1 cellular context compared by ENCODE assay signal in the genomic region with DNA sequence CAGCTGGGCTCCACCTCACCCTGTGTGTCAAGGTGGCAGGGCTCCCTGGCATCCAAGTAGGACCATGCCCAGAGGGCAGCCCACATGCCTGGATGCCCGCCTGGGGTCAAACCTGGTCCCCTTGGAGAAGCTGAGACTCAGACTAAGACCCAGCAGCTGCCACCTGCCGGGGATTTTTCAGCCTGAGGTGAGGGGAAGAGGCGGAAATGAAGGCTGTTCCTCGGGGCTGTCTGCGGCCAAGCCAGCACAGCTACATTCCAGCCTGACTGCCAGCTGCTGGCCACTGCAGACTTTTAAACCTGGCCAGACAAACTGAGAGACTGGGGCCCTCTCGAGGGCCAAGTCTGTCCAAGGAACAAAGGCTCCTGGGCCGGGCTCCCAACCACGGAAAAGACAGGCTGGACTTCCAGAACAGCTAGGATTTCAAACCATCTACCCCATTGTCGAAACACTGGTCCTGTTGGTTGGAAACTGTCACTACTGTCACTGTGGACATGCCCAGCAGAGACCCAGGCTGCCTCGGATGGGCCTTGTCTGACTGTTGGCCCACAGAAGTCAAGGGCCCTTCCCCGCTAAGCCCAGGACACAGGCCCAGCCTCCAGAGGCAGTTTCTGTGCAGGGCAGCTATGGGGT.
A peak's percentile ranks its signal among the peaks of the same experiment; 100 is the strongest.
TF ChIP-seq lines count a peak whose summit lies in the region.

No MANE protein-coding gene starts in this region.

TF ChIP-seq in HepG2, 621 proteins besides CTCF, POLR2A, EP300 and RAD21:
- TF ChIP-seq BRD4 (CRISPR knock-in tag; IDR thresholded peaks at IDR 0.05) (0 out of 2 replicates have a peak, but pooled peaks have one; percentile 57), ZFX (CRISPR knock-in tag; IDR thresholded peaks at IDR 0.05; ENCODE audit: low read depth) (peak; percentile 15; the same call in 1 of the 2 replicates), HDAC1 (CRISPR knock-in tag; IDR thresholded peaks at IDR 0.05) (0 out of 2 replicates have a peak, but pooled peaks have one; percentile 31), XRCC5 (optimal IDR thresholded peaks at IDR 0.05; ENCODE audit: low read length) (peak; percentile 26), ZNF343 (CRISPR knock-in tag; IDR thresholded peaks at IDR 0.05) (no peak), MAZ (IDR thresholded peaks at IDR 0.05; ENCODE audit: borderline replicate concordance, low read depth, low read length) (no peak), MAZ (CRISPR knock-in tag; IDR thresholded peaks at IDR 0.05; ENCODE audit: low read depth) (0 out of 2 replicates have a peak, but pooled peaks have one; percentile 28), ZNF556 (CRISPR knock-in tag; IDR thresholded peaks at IDR 0.05; ENCODE audit: borderline replicate concordance) (0 out of 2 replicates have a peak, but pooled peaks have one; percentile 8), STAG1 (CRISPR knock-in tag; IDR thresholded peaks at IDR 0.05) (0 out of 2 replicates have a peak, but pooled peaks have one; percentile 2), ZFP62 (CRISPR knock-in tag; IDR thresholded peaks at IDR 0.05) (no peak), ZFY (CRISPR knock-in tag; IDR thresholded peaks at IDR 0.05) (0 out of 2 replicates have a peak, but pooled peaks have one; percentile 22), ELF3 (CRISPR knock-in tag; IDR thresholded peaks at IDR 0.05) (peak; percentile 73), HNRNPL (IDR thresholded peaks at IDR 0.05; ENCODE audit: low read depth, low read length) (peak; percentile 93), ZNF24 (IDR thresholded peaks at IDR 0.05) (no peak), GABPB1 (CRISPR knock-in tag; IDR thresholded peaks at IDR 0.05) (peak; percentile 41; the same call in 1 of the 2 replicates), ZNF841 (CRISPR knock-in tag; IDR thresholded peaks at IDR 0.05; ENCODE audit: borderline replicate concordance) (no peak), ETV5 (CRISPR knock-in tag; IDR thresholded peaks at IDR 0.05; ENCODE audit: borderline replicate concordance) (peak; percentile 6; the same call in 1 of the 2 replicates), ELF4 (CRISPR knock-in tag; IDR thresholded peaks at IDR 0.05; ENCODE audit: borderline replicate concordance) (0 out of 2 replicates have a peak, but pooled peaks have one; percentile 23), SAP130 (CRISPR knock-in tag; IDR thresholded peaks at IDR 0.05; ENCODE audit: low read depth) (peak; percentile 52), TBX2 (CRISPR knock-in tag; IDR thresholded peaks at IDR 0.05; ENCODE audit: borderline replicate concordance) (0 out of 2 replicates have a peak, but pooled peaks have one; percentile 24), ZNF772 (CRISPR knock-in tag; IDR thresholded peaks at IDR 0.05) (peak; percentile 46; the same call in 1 of the 2 replicates), TEAD3 (CRISPR knock-in tag; optimal IDR thresholded peaks at IDR 0.05; ENCODE audit: borderline replicate concordance) (peak; percentile 86), ZNF121 (CRISPR knock-in tag; IDR thresholded peaks at IDR 0.05) (peak; percentile 67), ZNF274 (CRISPR knock-in tag; IDR thresholded peaks at IDR 0.05) (0 out of 2 replicates have a peak, but pooled peaks have one; percentile 30), SIX1 (CRISPR knock-in tag; IDR thresholded peaks at IDR 0.05; ENCODE audit: borderline replicate concordance) (no peak), ZNF564 (CRISPR knock-in tag; IDR thresholded peaks at IDR 0.05) (peak; percentile 100), POGZ (CRISPR knock-in tag; IDR thresholded peaks at IDR 0.05) (no peak), SALL1 (CRISPR knock-in tag; IDR thresholded peaks at IDR 0.05) (peak; percentile 28; the same call in 1 of the 2 replicates), GZF1 (CRISPR knock-in tag; IDR thresholded peaks at IDR 0.05) (peak; percentile 84; the same call in 1 of the 2 replicates), THAP11 (CRISPR knock-in tag; IDR thresholded peaks at IDR 0.05) (no peak), IRF2 (CRISPR knock-in tag; IDR thresholded peaks at IDR 0.05) (0 out of 2 replicates have a peak, but pooled peaks have one; percentile 13), ZNF7 (CRISPR knock-in tag; IDR thresholded peaks at IDR 0.05) (peak; percentile 98)
- TF ChIP-seq, protein P1, sequence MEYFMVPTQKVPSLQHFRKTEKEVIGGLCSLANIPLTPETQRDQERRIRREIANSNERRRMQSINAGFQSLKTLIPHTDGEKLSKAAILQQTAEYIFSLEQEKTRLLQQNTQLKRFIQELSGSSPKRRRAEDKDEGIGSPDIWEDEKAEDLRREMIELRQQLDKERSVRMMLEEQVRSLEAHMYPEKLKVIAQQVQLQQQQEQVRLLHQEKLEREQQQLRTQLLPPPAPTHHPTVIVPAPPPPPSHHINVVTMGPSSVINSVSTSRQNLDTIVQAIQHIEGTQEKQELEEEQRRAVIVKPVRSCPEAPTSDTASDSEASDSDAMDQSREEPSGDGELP (IDR thresholded peaks at IDR 0.05; ENCODE audit: borderline replicate concordance, low read depth): peak; percentile 48; the same call in 1 of the 2 replicates
- TF ChIP-seq, protein P2, sequence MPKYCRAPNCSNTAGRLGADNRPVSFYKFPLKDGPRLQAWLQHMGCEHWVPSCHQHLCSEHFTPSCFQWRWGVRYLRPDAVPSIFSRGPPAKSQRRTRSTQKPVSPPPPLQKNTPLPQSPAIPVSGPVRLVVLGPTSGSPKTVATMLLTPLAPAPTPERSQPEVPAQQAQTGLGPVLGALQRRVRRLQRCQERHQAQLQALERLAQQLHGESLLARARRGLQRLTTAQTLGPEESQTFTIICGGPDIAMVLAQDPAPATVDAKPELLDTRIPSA (CRISPR knock-in tag; IDR thresholded peaks at IDR 0.05; ENCODE audit: borderline replicate concordance): no peak
- TF ChIP-seq, protein P3, sequence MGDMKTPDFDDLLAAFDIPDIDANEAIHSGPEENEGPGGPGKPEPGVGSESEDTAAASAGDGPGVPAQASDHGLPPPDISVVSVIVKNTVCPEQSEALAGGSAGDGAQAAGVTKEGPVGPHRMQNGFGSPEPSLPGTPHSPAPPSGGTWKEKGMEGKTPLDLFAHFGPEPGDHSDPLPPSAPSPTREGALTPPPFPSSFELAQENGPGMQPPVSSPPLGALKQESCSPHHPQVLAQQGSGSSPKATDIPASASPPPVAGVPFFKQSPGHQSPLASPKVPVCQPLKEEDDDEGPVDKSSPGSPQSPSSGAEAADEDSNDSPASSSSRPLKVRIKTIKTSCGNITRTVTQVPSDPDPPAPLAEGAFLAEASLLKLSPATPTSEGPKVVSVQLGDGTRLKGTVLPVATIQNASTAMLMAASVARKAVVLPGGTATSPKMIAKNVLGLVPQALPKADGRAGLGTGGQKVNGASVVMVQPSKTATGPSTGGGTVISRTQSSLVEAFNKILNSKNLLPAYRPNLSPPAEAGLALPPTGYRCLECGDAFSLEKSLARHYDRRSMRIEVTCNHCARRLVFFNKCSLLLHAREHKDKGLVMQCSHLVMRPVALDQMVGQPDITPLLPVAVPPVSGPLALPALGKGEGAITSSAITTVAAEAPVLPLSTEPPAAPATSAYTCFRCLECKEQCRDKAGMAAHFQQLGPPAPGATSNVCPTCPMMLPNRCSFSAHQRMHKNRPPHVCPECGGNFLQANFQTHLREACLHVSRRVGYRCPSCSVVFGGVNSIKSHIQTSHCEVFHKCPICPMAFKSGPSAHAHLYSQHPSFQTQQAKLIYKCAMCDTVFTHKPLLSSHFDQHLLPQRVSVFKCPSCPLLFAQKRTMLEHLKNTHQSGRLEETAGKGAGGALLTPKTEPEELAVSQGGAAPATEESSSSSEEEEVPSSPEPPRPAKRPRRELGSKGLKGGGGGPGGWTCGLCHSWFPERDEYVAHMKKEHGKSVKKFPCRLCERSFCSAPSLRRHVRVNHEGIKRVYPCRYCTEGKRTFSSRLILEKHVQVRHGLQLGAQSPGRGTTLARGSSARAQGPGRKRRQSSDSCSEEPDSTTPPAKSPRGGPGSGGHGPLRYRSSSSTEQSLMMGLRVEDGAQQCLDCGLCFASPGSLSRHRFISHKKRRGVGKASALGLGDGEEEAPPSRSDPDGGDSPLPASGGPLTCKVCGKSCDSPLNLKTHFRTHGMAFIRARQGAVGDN (CRISPR knock-in tag; IDR thresholded peaks at IDR 0.05): peak; percentile 55
- TF ChIP-seq, protein P4, sequence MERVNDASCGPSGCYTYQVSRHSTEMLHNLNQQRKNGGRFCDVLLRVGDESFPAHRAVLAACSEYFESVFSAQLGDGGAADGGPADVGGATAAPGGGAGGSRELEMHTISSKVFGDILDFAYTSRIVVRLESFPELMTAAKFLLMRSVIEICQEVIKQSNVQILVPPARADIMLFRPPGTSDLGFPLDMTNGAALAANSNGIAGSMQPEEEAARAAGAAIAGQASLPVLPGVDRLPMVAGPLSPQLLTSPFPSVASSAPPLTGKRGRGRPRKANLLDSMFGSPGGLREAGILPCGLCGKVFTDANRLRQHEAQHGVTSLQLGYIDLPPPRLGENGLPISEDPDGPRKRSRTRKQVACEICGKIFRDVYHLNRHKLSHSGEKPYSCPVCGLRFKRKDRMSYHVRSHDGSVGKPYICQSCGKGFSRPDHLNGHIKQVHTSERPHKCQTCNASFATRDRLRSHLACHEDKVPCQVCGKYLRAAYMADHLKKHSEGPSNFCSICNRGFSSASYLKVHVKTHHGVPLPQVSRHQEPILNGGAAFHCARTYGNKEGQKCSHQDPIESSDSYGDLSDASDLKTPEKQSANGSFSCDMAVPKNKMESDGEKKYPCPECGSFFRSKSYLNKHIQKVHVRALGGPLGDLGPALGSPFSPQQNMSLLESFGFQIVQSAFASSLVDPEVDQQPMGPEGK (CRISPR knock-in tag; IDR thresholded peaks at IDR 0.05): 0 out of 2 replicates have a peak, but pooled peaks have one; percentile 13
- TF ChIP-seq, protein P5, sequence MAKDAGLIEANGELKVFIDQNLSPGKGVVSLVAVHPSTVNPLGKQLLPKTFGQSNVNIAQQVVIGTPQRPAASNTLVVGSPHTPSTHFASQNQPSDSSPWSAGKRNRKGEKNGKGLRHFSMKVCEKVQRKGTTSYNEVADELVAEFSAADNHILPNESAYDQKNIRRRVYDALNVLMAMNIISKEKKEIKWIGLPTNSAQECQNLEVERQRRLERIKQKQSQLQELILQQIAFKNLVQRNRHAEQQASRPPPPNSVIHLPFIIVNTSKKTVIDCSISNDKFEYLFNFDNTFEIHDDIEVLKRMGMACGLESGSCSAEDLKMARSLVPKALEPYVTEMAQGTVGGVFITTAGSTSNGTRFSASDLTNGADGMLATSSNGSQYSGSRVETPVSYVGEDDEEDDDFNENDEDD (CRISPR knock-in tag; IDR thresholded peaks at IDR 0.05; ENCODE audit: borderline replicate concordance): peak; percentile 32; the same call in 1 of the 2 replicates
- TF ChIP-seq, protein P6, sequence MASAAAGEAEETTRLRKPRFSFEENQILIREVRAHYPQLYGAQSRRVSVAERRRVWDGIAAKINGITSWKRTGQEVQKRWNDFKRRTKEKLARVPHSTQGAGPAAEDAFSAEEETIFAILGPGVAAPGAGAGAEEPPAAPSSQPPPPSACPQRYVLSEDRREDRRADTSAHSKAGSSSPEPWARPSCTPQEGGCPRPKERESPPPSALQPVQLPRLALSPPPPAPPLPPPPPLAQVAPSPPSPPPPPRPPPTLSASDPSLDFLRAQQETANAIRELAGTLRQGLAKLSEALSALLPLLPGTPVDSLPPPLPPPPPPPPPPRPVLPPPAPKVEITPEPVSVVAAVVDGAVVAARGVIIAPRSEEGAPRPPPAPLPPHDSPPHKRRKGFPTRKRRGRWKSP (CRISPR knock-in tag; IDR thresholded peaks at IDR 0.05): 0 out of 2 replicates have a peak, but pooled peaks have one; percentile 37
- TF ChIP-seq, protein P7, sequence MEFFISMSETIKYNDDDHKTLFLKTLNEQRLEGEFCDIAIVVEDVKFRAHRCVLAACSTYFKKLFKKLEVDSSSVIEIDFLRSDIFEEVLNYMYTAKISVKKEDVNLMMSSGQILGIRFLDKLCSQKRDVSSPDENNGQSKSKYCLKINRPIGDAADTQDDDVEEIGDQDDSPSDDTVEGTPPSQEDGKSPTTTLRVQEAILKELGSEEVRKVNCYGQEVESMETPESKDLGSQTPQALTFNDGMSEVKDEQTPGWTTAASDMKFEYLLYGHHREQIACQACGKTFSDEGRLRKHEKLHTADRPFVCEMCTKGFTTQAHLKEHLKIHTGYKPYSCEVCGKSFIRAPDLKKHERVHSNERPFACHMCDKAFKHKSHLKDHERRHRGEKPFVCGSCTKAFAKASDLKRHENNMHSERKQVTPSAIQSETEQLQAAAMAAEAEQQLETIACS (CRISPR knock-in tag; IDR thresholded peaks at IDR 0.05): 0 out of 2 replicates have a peak, but pooled peaks have one; percentile 25
- TF ChIP-seq, protein P8, sequence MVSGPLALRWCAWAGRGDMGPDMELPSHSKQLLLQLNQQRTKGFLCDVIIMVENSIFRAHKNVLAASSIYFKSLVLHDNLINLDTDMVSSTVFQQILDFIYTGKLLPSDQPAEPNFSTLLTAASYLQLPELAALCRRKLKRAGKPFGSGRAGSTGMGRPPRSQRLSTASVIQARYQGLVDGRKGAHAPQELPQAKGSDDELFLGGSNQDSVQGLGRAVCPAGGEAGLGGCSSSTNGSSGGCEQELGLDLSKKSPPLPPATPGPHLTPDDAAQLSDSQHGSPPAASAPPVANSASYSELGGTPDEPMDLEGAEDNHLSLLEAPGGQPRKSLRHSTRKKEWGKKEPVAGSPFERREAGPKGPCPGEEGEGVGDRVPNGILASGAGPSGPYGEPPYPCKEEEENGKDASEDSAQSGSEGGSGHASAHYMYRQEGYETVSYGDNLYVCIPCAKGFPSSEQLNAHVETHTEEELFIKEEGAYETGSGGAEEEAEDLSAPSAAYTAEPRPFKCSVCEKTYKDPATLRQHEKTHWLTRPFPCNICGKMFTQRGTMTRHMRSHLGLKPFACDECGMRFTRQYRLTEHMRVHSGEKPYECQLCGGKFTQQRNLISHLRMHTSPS (CRISPR knock-in tag; IDR thresholded peaks at IDR 0.05; ENCODE audit: low read depth): 0 out of 2 replicates have a peak, but pooled peaks have one; percentile 16
